Comparison of ENCODE assay signal across 8 cellular contexts in genomic region chr19:35897706-35898451, GRCh38. TPM values are rescaled to one million over a fixed set of nuclear protein-coding genes. Genes with fewer than 3 reads are reported as not detected.
DNase-seq lines count a peak whose midpoint lies in the region; ATAC-seq and TF ChIP-seq lines count a peak whose summit lies in the region.

No MANE protein-coding gene starts in this region.

- CTCF ChIA-PET in PC-3 (lab: Charles Lee) = no interaction called here

- intact Hi-C loops in CD14-positive monocyte (cut with micrococcal nuclease) (loop anchor here in 1 of 2 donors (2.0 kb wide), 2 partner anchors 15 kb away; no protein-coding TSS in a partner anchor), PC-3 (cut with micrococcal nuclease) (loop anchor here (2.0 kb wide), 1 partner anchor 33 kb away; no protein-coding TSS in a partner anchor)

- H3K9me2 ChIP-seq in PC-3 (replicated peaks; ENCODE audit: low read length) = no peaks in the 10 kb centered on the region

- POLR2A ChIA-PET in PC-3 (lab: Charles Lee; ENCODE audit: unreplicated experiment) = no interaction called here

- no peak overlapping the region for H2AFZ ChIP-seq in PC-3 (ENCODE audit: low read length)

- H3K9me3 ChIP-seq in PC-3 (ENCODE audit: low read length) = no peaks in the 10 kb centered on the region
- no peaks in the 10 kb centered on the region for H3K9me3 ChIP-seq in endocrine pancreas (ENCODE audit: control insufficient read depth, low read length)
- H3K9me3 ChIP-seq in neutrophil = no peaks in the 10 kb centered on the region

- BruUV-seq in PC-3 (replicated peaks; lab: Mats Ljungman, UMichigan) = no TSS peak

- H3K4me3 ChIP-seq in PC-3 (ENCODE audit: low read length) (peak overlapping the region; percentile 95), endocrine pancreas (ENCODE audit: control insufficient read depth, insufficient read depth, low read length) (no peak overlapping the region), neutrophil (ENCODE audit: low read depth in 1 of 2, low read length in 1 of 2) (peak overlapping the region; percentile 87 to 93)

- H3K9ac ChIP-seq in PC-3 (ENCODE audit: low read length) (no peak overlapping the region), endocrine pancreas (ENCODE audit: control insufficient read depth, insufficient read depth, low read length) (peak overlapping the region; percentile 71)

- H3F3A ChIP-seq in PC-3 (ENCODE audit: low read length, unreplicated experiment) = no peaks in the 10 kb centered on the region

- H3K4me1 ChIP-seq in PC-3 (ENCODE audit: insufficient read depth, low read length) (peaks cover 7% of the 10 kb centered on the region; the same call in 1 of the 2 replicates), endocrine pancreas (ENCODE audit: control insufficient read depth, insufficient read depth, low read length) (no peaks in the 10 kb centered on the region), neutrophil (ENCODE audit: control insufficient read depth in 1 of 2, insufficient read depth in 1 of 2, low read depth in 1 of 2, low read length in 1 of 2) (peaks cover 51 to 52% of the 10 kb centered on the region in 2 experiments)

- TF ChIP-seq CTCF in CD14-positive monocyte (IDR thresholded peaks at IDR 0.05) (no peak), PC-3 (conservative IDR thresholded peaks at IDR 0.05; ENCODE audit: low read depth, low read length) (no peak), neutrophil (IDR thresholded peaks at IDR 0.05) (no peak)

- peaks cover 0 to 3% (median 0%) of the 10 kb centered on the region in 3 donors for H3K27me3 Mint-ChIP-seq in CD14-positive monocyte (ENCODE audit: low read depth in 3 of 3)

- H3K4me3 Mint-ChIP-seq in CD14-positive monocyte = peak overlapping the region; percentile 97 to 98

- ATAC-seq in PC-3 (no peak), HG02678 (IDR thresholded peaks at IDR 0.05; ENCODE audit: unreplicated experiment) (no peak)

- peaks cover 38% of the 10 kb centered on the region for H3K4me1 Mint-ChIP-seq in CD14-positive monocyte

- H3K9me3 Mint-ChIP-seq in CD14-positive monocyte = peaks cover 0 to 2% (median 0%) of the 10 kb centered on the region in 7 donors

- H3K79me2 ChIP-seq in PC-3 (ENCODE audit: low read length) = peaks cover 19% of the 10 kb centered on the region

- peaks cover 52 to 55% of the 10 kb centered on the region in 2 donors for H3K36me3 Mint-ChIP-seq in CD14-positive monocyte

- peak overlapping the region; percentile 93 to 100 (median 100) for H3K27ac Mint-ChIP-seq in CD14-positive monocyte

- no peak for DNase-seq in CD14-positive monocyte (ENCODE audit: low spot score)
- no peak for DNase-seq in PC-3
- DNase-seq in NCI-H2196 (lab: John Stamatoyannopoulos, UW; ENCODE audit: unreplicated experiment) = no peak
- DNase-seq in iPS-NIHi7 (ENCODE audit: extremely low spot score) = no peak
- no peak for DNase-seq in NCI-H1417 (lab: John Stamatoyannopoulos, UW)

- H3K36me3 ChIP-seq in PC-3 (ENCODE audit: low read depth, low read length) (no peaks in the 10 kb centered on the region), endocrine pancreas (ENCODE audit: control insufficient read depth, insufficient read depth, low read length) (no peaks in the 10 kb centered on the region), neutrophil (peaks cover 51% of the 10 kb centered on the region)

- no peaks in the 10 kb centered on the region for H4K20me1 ChIP-seq in PC-3 (ENCODE audit: low read length)

- H3K27ac ChIP-seq in PC-3 (ENCODE audit: low read length) (no peak overlapping the region), neutrophil (peak overlapping the region; percentile 100)

- H3K27me3 ChIP-seq in PC-3 (ENCODE audit: low read length) (no peaks in the 10 kb centered on the region), endocrine pancreas (ENCODE audit: control insufficient read depth, insufficient read depth, low read length) (no peaks in the 10 kb centered on the region), neutrophil (no peaks in the 10 kb centered on the region)

- H3K4me2 ChIP-seq in PC-3 (ENCODE audit: low read length) = peak overlapping the region; percentile 91

RNA-seq across cellular contexts. Expression of gene NFKBID, which starts 2.5 kb away (rescaled TPM):
- polyA plus RNA-seq in CD14-positive monocyte = 1 to 10 TPM; 6.4 to 9.3 TPM
- 9.0 and 10.6 TPM in 2 replicates for total RNA-seq in PC-3 (2014; rRNA removed)

RNA-seq across cellular contexts. Expression of gene HCST, which starts 4.5 kb away (rescaled TPM):
- polyA plus RNA-seq in CD14-positive monocyte = 100 to 1,000 TPM; 594 to 829 TPM
- not detected in 2 replicates for total RNA-seq in PC-3 (2014; rRNA removed)

RNA-seq across cellular contexts. Expression of gene TYROBP, which starts 10.2 kb away (rescaled TPM):
- 1,000 to 10,000 TPM; 5,182 to 6,141 TPM for polyA plus RNA-seq in CD14-positive monocyte
- total RNA-seq in PC-3 (2014; rRNA removed) = not detected in 2 replicates

RNA-seq across cellular contexts. Expression of gene APLP1, which starts 29.5 kb away (rescaled TPM):
- not detected for polyA plus RNA-seq in CD14-positive monocyte
- total RNA-seq in PC-3 (2014; rRNA removed) = 21.1 and 23.2 TPM in 2 replicates

RNA-seq across cellular contexts. Expression of gene LRFN3, which starts 38.3 kb away (rescaled TPM):
- polyA plus RNA-seq in CD14-positive monocyte = not detected
- total RNA-seq in PC-3 (2014; rRNA removed) = 4.1 and 4.8 TPM in 2 replicates
